In genomic region chr12:106341086-106341879, GRCh38 we compare ENCODE assay signal across 12 cellular contexts. TPM values are rescaled to one million over a fixed set of nuclear protein-coding genes. Genes with fewer than 3 reads are reported as not detected.
A peak's percentile ranks its signal among the peaks of the same experiment; 100 is the strongest.
DNase-seq lines count a peak whose midpoint lies in the region; ATAC-seq and TF ChIP-seq lines count a peak whose summit lies in the region.
"Had no signal": no experiment of that assay in that cellular context is flagged by ENCODE, and none has a peak within 500 bp of the region (broad histone marks: within the 10 kb centered on the region; RNA-seq: fewer than 3 reads in every experiment).

No MANE protein-coding gene starts in this region.

- H3K4me1 Mint-ChIP-seq in CD8-positive, alpha-beta T cell (ENCODE audit: low read depth) = peaks cover 18% of the 10 kb centered on the region
- H3K4me1 Mint-ChIP-seq: activated CD8-positive, alpha-beta memory T cell treated with anti-CD3 and anti-CD28 coated beads, Interleukin-2, amount 10 ng/mL, durations not matched to agents 7 days and 5 days had no signal

- CTCF ChIA-PET in CD8-positive, alpha-beta T cell (lab: Charles Lee) = interaction anchor here (0.8 to 2.8 kb wide), 3 partner anchors 13 to 114 kb away, joined by 3 to 10 read pairs (median 8); partner anchors contain the start of gene POLR3B

- ATAC-seq in CD8-positive, alpha-beta T cell = no peak
- ATAC-seq in gastrocnemius medialis (no peak), GM21576 (IDR thresholded peaks at IDR 0.05; ENCODE audit: unreplicated experiment) (no peak)
- ATAC-seq: activated CD8-positive, alpha-beta memory T cell treated with anti-CD3 and anti-CD28 coated beads, Interleukin-2, amount 10 ng/mL, durations not matched to agents 7 days and 5 days had no signal

- POLR2A ChIA-PET in CD8-positive, alpha-beta T cell (lab: Charles Lee) = interaction anchor here (1.3 to 3.1 kb wide), 3 partner anchors 10 to 38 kb away, joined by 4 to 9 read pairs (median 4); partner anchors contain the start of gene TCP11L2

- H3K4me3 ChIP-seq in CD8-positive, alpha-beta T cell (ENCODE audit: low read depth, low read length) = no peak overlapping the region
- H3K4me3 ChIP-seq in cardiac muscle cell (no peak overlapping the region), gastrocnemius medialis (no peak overlapping the region)
- H3K4me3 ChIP-seq: HAP-1 had no signal

- H3K27ac ChIP-seq in CD8-positive, alpha-beta T cell (ENCODE audit: low read depth, low read length) = no peak overlapping the region
- H3K27ac ChIP-seq in cardiac muscle cell (peak overlapping the region; percentile 81), gastrocnemius medialis (peak overlapping the region; percentile 66 to 88 (median 80))

- H3K4me3 Mint-ChIP-seq in CD8-positive, alpha-beta T cell = no peak overlapping the region
- H3K4me3 Mint-ChIP-seq: activated CD8-positive, alpha-beta memory T cell treated with anti-CD3 and anti-CD28 coated beads, Interleukin-2, amount 10 ng/mL, durations not matched to agents 7 days and 5 days; CD14-positive monocyte had no signal

- no peaks in the 10 kb centered on the region for H3K27me3 ChIP-seq in CD8-positive, alpha-beta T cell (ENCODE audit: insufficient read depth, low read length)
- H3K27me3 ChIP-seq in cardiac muscle cell (no peaks in the 10 kb centered on the region), gastrocnemius medialis (no peaks in the 10 kb centered on the region)

- in situ Hi-C loops in gastrocnemius medialis (cut with MboI; ENCODE audit: low sequenced_read_pairs in 4 of 4) = loop anchor here in 3 of 4 donors (5.0 to 10.0 kb wide), 2 partner anchors 114 to 116 kb away; no protein-coding TSS in a partner anchor

- H3K27ac Mint-ChIP-seq in CD8-positive, alpha-beta T cell = peak overlapping the region; percentile 58
- H3K27ac Mint-ChIP-seq: activated CD8-positive, alpha-beta memory T cell treated with anti-CD3 and anti-CD28 coated beads, Interleukin-2, amount 10 ng/mL, durations not matched to agents 7 days and 5 days had no signal

- peaks cover 86% of the 10 kb centered on the region for H3K36me3 Mint-ChIP-seq in CD8-positive, alpha-beta T cell
- H3K36me3 Mint-ChIP-seq: activated CD8-positive, alpha-beta memory T cell treated with anti-CD3 and anti-CD28 coated beads, Interleukin-2, amount 10 ng/mL, durations not matched to agents 7 days and 5 days had no signal

- no peak for DNase-seq in CD8-positive, alpha-beta T cell
- DNase-seq in NCI-H69 (lab: John Stamatoyannopoulos, UW) (peak; percentile 41), cardiac muscle cell (ENCODE audit: low read depth in 1 of 2, low spot score in 1 of 2) (peak in 1 of 2 donors; percentile 31), gastrocnemius medialis (no peak)
- DNase-seq in activated effector memory CD4-positive, alpha-beta T cell treated with Interleukin-2 at 50 U/mL for 16 hours = no peak
- DNase-seq in activated CD8-positive, alpha-beta memory T cell treated with anti-CD3 and anti-CD28 coated beads for 24 hours = no peak
- DNase-seq: activated CD8-positive, alpha-beta memory T cell treated with anti-CD3 and anti-CD28 coated beads, Interleukin-2, amount 10 ng/mL, durations not matched to agents 7 days and 5 days; NCI-H2029 treated with DMSO at 0.1 percent for 48 hours; stimulated activated CD4-positive, alpha-beta T cell treated with anti-CD3 and anti-CD28 coated beads, Interleukin-1b, Interleukin-23, amount 100 ng/mL, for 48 hours had no signal

- H3K4me1 ChIP-seq in CD8-positive, alpha-beta T cell (ENCODE audit: insufficient read depth, low read length) = no peaks in the 10 kb centered on the region
- H3K4me1 ChIP-seq in cardiac muscle cell (ENCODE audit: low read depth) (peaks cover 45% of the 10 kb centered on the region), gastrocnemius medialis (peaks cover 41 to 66% of the 10 kb centered on the region in 2 donors)

- no peak for TF ChIP-seq CTCF in CD8-positive, alpha-beta T cell (IDR thresholded peaks at IDR 0.05)
- no peak for TF ChIP-seq CTCF in cardiac muscle cell (IDR thresholded peaks at IDR 0.05; ENCODE audit: low read depth, low read length)
- no peak for TF ChIP-seq CTCF in gastrocnemius medialis (IDR thresholded peaks at IDR 0.05 in 4 of 5, conservative IDR thresholded peaks at IDR 0.05 in 1 of 5)

- no peaks in the 10 kb centered on the region for H3K9me3 ChIP-seq in CD8-positive, alpha-beta T cell (ENCODE audit: low read length)
- H3K9me3 ChIP-seq in cardiac muscle cell (ENCODE audit: low read depth) (no peaks in the 10 kb centered on the region), gastrocnemius medialis (no peaks in the 10 kb centered on the region)
- H3K9me3 ChIP-seq: HAP-1 had no signal

- TF ChIP-seq POLR2A in gastrocnemius medialis (IDR thresholded peaks at IDR 0.05) = no peak

- no peaks in the 10 kb centered on the region for H3K9me3 Mint-ChIP-seq in CD8-positive, alpha-beta T cell
- H3K9me3 Mint-ChIP-seq: CD14-positive monocyte had no signal

- intact Hi-C loops in CD8-positive, alpha-beta T cell (cut with DNase I, micrococcal nuclease) = loop anchor here (5.0 to 10.0 kb wide), 2 partner anchors 34 to 1216 kb away; no protein-coding TSS in a partner anchor
- intact Hi-C loops in gastrocnemius medialis (cut with DNase I; ENCODE audit: low total_unique reads) = no loop called here

- peaks cover 22% of the 10 kb centered on the region for H3K36me3 ChIP-seq in CD8-positive, alpha-beta T cell (ENCODE audit: insufficient read depth, low read length)
- H3K36me3 ChIP-seq in cardiac muscle cell (no peaks in the 10 kb centered on the region), gastrocnemius medialis (peaks cover 0 to 12% of the 10 kb centered on the region in 2 donors)
- H3K36me3 ChIP-seq: HAP-1 had no signal

- no peaks in the 10 kb centered on the region for H3K27me3 Mint-ChIP-seq in CD8-positive, alpha-beta T cell (ENCODE audit: low read depth)
- H3K27me3 Mint-ChIP-seq: activated CD8-positive, alpha-beta memory T cell treated with anti-CD3 and anti-CD28 coated beads, Interleukin-2, amount 10 ng/mL, durations not matched to agents 7 days and 5 days had no signal

RNA-seq across cellular contexts. Expression of gene POLR3B, which starts 16.3 kb away (rescaled TPM):
- 1 to 10 TPM; 2.5 to 2.6 TPM for total RNA-seq in CD8-positive, alpha-beta T cell
- total RNA-seq in cardiac muscle cell (10.7 and 11.5 TPM in 2 replicates), gastrocnemius medialis (1 to 10 TPM; 4.2 to 9.5 (median 6.4) TPM)
- 8.5 and 12.2 TPM in 2 replicates for polyA plus RNA-seq in cardiac muscle cell

RNA-seq across cellular contexts. Expression of gene TCP11L2, which starts 38.8 kb away (rescaled TPM):
- total RNA-seq in CD8-positive, alpha-beta T cell = 100 to 1,000 TPM; 130 to 133 TPM
- total RNA-seq in cardiac muscle cell (22.1 and 31.5 TPM in 2 replicates), gastrocnemius medialis (10 to 100 TPM; 39.1 to 51.7 (median 43.9) TPM)
- polyA plus RNA-seq in cardiac muscle cell = 9.0 and 13.2 TPM in 2 replicates
